ENCODE assay signal across 8 cellular contexts in genomic region chr7:96236198-96237039, GRCh38.
DNase-seq lines count a peak whose midpoint lies in the region; ATAC-seq and TF ChIP-seq lines count a peak whose summit lies in the region.

No MANE protein-coding gene starts in this region.

- ATAC-seq in left lung (peak; percentile 34), GM18868 (IDR thresholded peaks at IDR 0.05; ENCODE audit: unreplicated experiment) (no peak), GM19455 (IDR thresholded peaks at IDR 0.05; ENCODE audit: unreplicated experiment) (no peak), GM23338 (no peak), GM21529 (IDR thresholded peaks at IDR 0.05; ENCODE audit: unreplicated experiment) (no peak)

- H3K79me2 ChIP-seq in ACC112 (ENCODE audit: control insufficient read depth, insufficient read depth, low read length, unreplicated experiment) (no peaks in the 10 kb centered on the region), GM23338 (replicated peaks; ENCODE audit: insufficient read depth) (peaks cover 18% of the 10 kb centered on the region; the same call in 1 of the 2 replicates)

- H3K36me3 ChIP-seq in ACC112 (ENCODE audit: insufficient read depth, low read length) (no peaks in the 10 kb centered on the region; the same call in 1 of the 2 replicates), breast epithelium (no peaks in the 10 kb centered on the region), left lung (peaks cover 0 to 9% of the 10 kb centered on the region in 2 donors), GM23338 (ENCODE audit: insufficient read depth) (no peaks in the 10 kb centered on the region)

- no peak for TF ChIP-seq POLR2A in breast epithelium (IDR thresholded peaks at IDR 0.05)

- no peaks in the 10 kb centered on the region for H3K27me3 ChIP-seq in ACC112 (ENCODE audit: insufficient read depth, low read length)
- H3K27me3 ChIP-seq in breast epithelium, result no peaks in the 10 kb centered on the region
- H3K27me3 ChIP-seq in left lung, result no peaks in the 10 kb centered on the region
- H3K27me3 ChIP-seq in GM23338 (ENCODE audit: insufficient read depth), result no peaks in the 10 kb centered on the region

- no peak overlapping the region for H3K4me2 ChIP-seq in GM23338

- H3K36me3 Mint-ChIP-seq in GM23338 (ENCODE audit: low read depth), result peaks cover 17% of the 10 kb centered on the region

- H3K4me3 ChIP-seq in ACC112 (ENCODE audit: low read depth, low read length) (peak overlapping the region; percentile 17), breast epithelium (no peak overlapping the region), left lung (no peak overlapping the region), GM23338 (no peak overlapping the region)

- H3K27ac Mint-ChIP-seq in GM23338, result no peak overlapping the region

- peak overlapping the region; percentile 75 for H3K27ac ChIP-seq in ACC112 (ENCODE audit: low read depth, low read length)
- H3K27ac ChIP-seq in breast epithelium, result peak overlapping the region; percentile 17 to 61
- H3K27ac ChIP-seq in left lung, result peak overlapping the region in 1 of 2 donors; percentile 11
- H3K27ac ChIP-seq in GM23338 (ENCODE audit: low read depth), result no peak overlapping the region

- no peaks in the 10 kb centered on the region for H3K9me2 ChIP-seq in GM23338 (ENCODE audit: insufficient read depth)

- intact Hi-C loops in breast epithelium (cut with DNase I; ENCODE audit: low total_unique reads) (no loop called here), left lung (cut with DNase I) (no loop called here)

- H3K9me3 ChIP-seq in breast epithelium (no peaks in the 10 kb centered on the region), left lung (no peaks in the 10 kb centered on the region)

- peaks cover 11% of the 10 kb centered on the region for H4K20me1 ChIP-seq in GM23338 (replicated peaks; ENCODE audit: insufficient read depth)

- H3K4me3 Mint-ChIP-seq in GM23338, result no peak overlapping the region

- 0 out of 3 replicates have a peak, but pooled peaks cover 3% of the 10 kb centered on the region for H3K4me1 Mint-ChIP-seq in GM23338

- TF ChIP-seq CTCF in breast epithelium (IDR thresholded peaks at IDR 0.05), result no peak
- no peak for TF ChIP-seq CTCF in left lung (IDR thresholded peaks at IDR 0.05)
- no peak for TF ChIP-seq CTCF in GM23338 (conservative IDR thresholded peaks at IDR 0.05; ENCODE audit: low read depth in 2 of 2)

- DNase-seq in MV-4-11 (lab: John Stamatoyannopoulos, UW) (peak; percentile 2), breast epithelium (ENCODE audit: low spot score in 2 of 2) (no peak), left lung (no peak), GM23338 (ENCODE audit: low spot score) (no peak)

- H3K27me3 Mint-ChIP-seq in GM23338 (ENCODE audit: insufficient read depth, low read depth, poor library complexity), result peaks cover 2% of the 10 kb centered on the region

- H3K9me3 Mint-ChIP-seq in GM23338, result no peaks in the 10 kb centered on the region

- H3F3A ChIP-seq in GM23338 (replicated peaks; ENCODE audit: low read depth), result no peaks in the 10 kb centered on the region

- H2AFZ ChIP-seq in ACC112 (ENCODE audit: low read length, unreplicated experiment) (no peak overlapping the region), GM23338 (no peak overlapping the region)

- H3K4me1 ChIP-seq in ACC112 (ENCODE audit: control insufficient read depth, insufficient read depth, low read length, unreplicated experiment) (peaks cover 22% of the 10 kb centered on the region), breast epithelium (no peaks in the 10 kb centered on the region), left lung (peaks cover 0 to 7% of the 10 kb centered on the region in 2 donors), GM23338 (ENCODE audit: insufficient read depth) (no peaks in the 10 kb centered on the region)

TF ChIP-seq in GM23338, 12 proteins besides CTCF, POLR2A, EP300 and RAD21 (continues in another document):
- TF ChIP-seq ZNF331 (CRISPR knock-in tag; IDR thresholded peaks at IDR 0.05; ENCODE audit: low read depth) (no peak), REST (IDR thresholded peaks at IDR 0.05; ENCODE audit: unreplicated experiment) (no peak), NANOG (IDR thresholded peaks at IDR 0.05; ENCODE audit: borderline replicate concordance) (no peak), STAT1 (IDR thresholded peaks at IDR 0.05; ENCODE audit: unreplicated experiment) (no peak), EZH2phosphoT487 (IDR thresholded peaks at IDR 0.05; ENCODE audit: unreplicated experiment) (no peak), JUNB (IDR thresholded peaks at IDR 0.05; ENCODE audit: unreplicated experiment) (no peak), POLR2AphosphoS5 (IDR thresholded peaks at IDR 0.05; ENCODE audit: low read depth) (no peak)
- TF ChIP-seq, protein P1, sequence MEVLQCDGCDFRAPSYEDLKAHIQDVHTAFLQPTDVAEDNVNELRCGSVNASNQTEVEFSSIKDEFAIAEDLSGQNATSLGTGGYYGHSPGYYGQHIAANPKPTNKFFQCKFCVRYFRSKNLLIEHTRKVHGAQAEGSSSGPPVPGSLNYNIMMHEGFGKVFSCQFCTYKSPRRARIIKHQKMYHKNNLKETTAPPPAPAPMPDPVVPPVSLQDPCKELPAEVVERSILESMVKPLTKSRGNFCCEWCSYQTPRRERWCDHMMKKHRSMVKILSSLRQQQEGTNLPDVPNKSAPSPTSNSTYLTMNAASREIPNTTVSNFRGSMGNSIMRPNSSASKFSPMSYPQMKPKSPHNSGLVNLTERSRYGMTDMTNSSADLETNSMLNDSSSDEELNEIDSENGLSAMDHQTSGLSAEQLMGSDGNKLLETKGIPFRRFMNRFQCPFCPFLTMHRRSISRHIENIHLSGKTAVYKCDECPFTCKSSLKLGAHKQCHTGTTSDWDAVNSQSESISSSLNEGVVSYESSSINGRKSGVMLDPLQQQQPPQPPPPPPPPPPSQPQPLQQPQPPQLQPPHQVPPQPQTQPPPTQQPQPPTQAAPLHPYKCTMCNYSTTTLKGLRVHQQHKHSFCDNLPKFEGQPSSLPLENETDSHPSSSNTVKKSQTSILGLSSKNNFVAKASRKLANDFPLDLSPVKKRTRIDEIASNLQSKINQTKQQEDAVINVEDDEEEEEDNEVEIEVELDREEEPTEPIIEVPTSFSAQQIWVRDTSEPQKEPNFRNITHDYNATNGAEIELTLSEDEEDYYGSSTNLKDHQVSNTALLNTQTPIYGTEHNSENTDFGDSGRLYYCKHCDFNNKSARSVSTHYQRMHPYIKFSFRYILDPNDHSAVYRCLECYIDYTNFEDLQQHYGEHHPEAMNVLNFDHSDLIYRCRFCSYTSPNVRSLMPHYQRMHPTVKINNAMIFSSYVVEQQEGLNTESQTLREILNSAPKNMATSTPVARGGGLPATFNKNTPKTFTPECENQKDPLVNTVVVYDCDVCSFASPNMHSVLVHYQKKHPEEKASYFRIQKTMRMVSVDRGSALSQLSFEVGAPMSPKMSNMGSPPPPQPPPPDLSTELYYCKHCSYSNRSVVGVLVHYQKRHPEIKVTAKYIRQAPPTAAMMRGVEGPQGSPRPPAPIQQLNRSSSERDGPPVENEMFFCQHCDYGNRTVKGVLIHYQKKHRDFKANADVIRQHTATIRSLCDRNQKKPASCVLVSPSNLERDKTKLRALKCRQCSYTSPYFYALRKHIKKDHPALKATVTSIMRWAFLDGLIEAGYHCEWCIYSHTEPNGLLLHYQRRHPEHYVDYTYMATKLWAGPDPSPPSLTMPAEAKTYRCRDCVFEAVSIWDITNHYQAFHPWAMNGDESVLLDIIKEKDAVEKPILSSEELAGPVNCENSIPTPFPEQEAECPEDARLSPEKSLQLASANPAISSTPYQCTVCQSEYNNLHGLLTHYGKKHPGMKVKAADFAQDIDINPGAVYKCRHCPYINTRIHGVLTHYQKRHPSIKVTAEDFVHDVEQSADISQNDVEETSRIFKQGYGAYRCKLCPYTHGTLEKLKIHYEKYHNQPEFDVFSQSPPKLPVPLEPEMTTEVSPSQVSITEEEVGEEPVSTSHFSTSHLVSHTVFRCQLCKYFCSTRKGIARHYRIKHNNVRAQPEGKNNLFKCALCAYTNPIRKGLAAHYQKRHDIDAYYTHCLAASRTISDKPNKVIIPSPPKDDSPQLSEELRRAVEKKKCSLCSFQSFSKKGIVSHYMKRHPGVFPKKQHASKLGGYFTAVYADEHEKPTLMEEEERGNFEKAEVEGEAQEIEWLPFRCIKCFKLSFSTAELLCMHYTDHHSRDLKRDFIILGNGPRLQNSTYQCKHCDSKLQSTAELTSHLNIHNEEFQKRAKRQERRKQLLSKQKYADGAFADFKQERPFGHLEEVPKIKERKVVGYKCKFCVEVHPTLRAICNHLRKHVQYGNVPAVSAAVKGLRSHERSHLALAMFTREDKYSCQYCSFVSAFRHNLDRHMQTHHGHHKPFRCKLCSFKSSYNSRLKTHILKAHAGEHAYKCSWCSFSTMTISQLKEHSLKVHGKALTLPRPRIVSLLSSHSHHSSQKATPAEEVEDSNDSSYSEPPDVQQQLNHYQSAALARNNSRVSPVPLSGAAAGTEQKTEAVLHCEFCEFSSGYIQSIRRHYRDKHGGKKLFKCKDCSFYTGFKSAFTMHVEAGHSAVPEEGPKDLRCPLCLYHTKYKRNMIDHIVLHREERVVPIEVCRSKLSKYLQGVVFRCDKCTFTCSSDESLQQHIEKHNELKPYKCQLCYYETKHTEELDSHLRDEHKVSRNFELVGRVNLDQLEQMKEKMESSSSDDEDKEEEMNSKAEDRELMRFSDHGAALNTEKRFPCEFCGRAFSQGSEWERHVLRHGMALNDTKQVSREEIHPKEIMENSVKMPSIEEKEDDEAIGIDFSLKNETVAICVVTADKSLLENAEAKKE (CRISPR knock-in tag; IDR thresholded peaks at IDR 0.05), result no peak
